In the genomic region with DNA sequence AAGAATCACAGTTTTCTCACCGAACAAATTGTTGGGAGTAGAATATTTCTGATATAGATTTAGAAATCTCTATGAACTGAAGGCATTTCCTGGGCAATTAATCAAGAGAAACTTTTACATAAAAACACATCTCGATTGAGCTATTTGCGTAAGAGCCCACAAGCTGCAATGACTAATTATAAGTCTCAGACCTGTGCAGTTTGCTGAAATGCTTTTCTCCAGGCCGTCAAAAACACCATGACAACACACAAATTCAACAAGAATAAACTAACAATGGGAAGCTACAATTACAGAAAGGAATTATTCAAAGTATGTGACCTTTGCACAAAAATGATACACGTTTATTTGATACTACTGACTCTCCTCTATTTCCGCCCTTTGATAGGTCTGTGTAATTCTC, we compare ENCODE assay signal across 21 cellular contexts.
DNase-seq lines count a peak whose midpoint lies in the region; ATAC-seq and TF ChIP-seq lines count a peak whose summit lies in the region.
"Had no signal": no experiment of that assay in that cellular context is flagged by ENCODE, and none has a peak within 500 bp of the region (broad histone marks: within the 10 kb centered on the region; RNA-seq: fewer than 3 reads in every experiment).

No MANE protein-coding gene starts in this region.

- no peak overlapping the region for H3K27ac ChIP-seq in mammary epithelial cell (ENCODE audit: insufficient read depth, low read depth, low read length)
- H3K27ac ChIP-seq in colonic mucosa: no peak overlapping the region
- H3K27ac ChIP-seq: GM23248, KMS-11, RWPE1, SJCRH30 had no signal

- CTCF ChIA-PET in mammary epithelial cell (lab: Charles Lee; ENCODE audit: low non-redundant PET): no interaction called here

- no peak overlapping the region for H3K4me3 ChIP-seq in mammary epithelial cell (replicated peaks in 1 of 3; ENCODE audit: insufficient read depth in 1 of 3, low read depth in 2 of 3, low read length in 3 of 3)
- no peak overlapping the region for H3K4me3 ChIP-seq in colonic mucosa
- H3K4me3 ChIP-seq: GM23248, SJCRH30 had no signal

- no peaks in the 10 kb centered on the region for H4K20me1 ChIP-seq in mammary epithelial cell (ENCODE audit: insufficient read depth, low read length)

- TF ChIP-seq CTCF in mammary epithelial cell (conservative IDR thresholded peaks at IDR 0.05 in 1 of 2, IDR thresholded peaks at IDR 0.05 in 1 of 2; ENCODE audit: extremely low read depth in 1 of 2, insufficient read depth in 1 of 2, low read depth in 1 of 2, low read length in 2 of 2): no peak
- no peak for TF ChIP-seq CTCF in colonic mucosa (IDR thresholded peaks at IDR 0.05)

- in situ Hi-C loops in mammary epithelial cell (cut with MboI; ENCODE audit: low sequenced_read_pairs in 2 of 2): no loop called here

- no peak overlapping the region for H3K4me2 ChIP-seq in mammary epithelial cell (ENCODE audit: insufficient read depth, low read depth, low read length)
- H3K4me2 ChIP-seq: KMS-11 had no signal

- H3K9me3 ChIP-seq in mammary epithelial cell (replicated peaks; ENCODE audit: insufficient read depth, low read length) (no peaks in the 10 kb centered on the region), colonic mucosa (no peaks in the 10 kb centered on the region)
- H3K9me3 ChIP-seq: BE2C, SJCRH30 had no signal

- BruUV-seq in mammary epithelial cell (replicated peaks; lab: Mats Ljungman, UMichigan): no TSS peak

- no peaks in the 10 kb centered on the region for H3K36me3 ChIP-seq in mammary epithelial cell (ENCODE audit: insufficient read depth, low read length)
- no peaks in the 10 kb centered on the region for H3K36me3 ChIP-seq in colonic mucosa
- H3K36me3 ChIP-seq: BE2C, SJCRH30 had no signal

- no peaks in the 10 kb centered on the region for H3K4me1 ChIP-seq in mammary epithelial cell (ENCODE audit: insufficient read depth, low read length)
- no peaks in the 10 kb centered on the region for H3K4me1 ChIP-seq in colonic mucosa
- H3K4me1 ChIP-seq: BE2C had no signal

- intact Hi-C loops in mammary epithelial cell (cut with micrococcal nuclease): no loop called here
- intact Hi-C loops in colonic mucosa (cut with DNase I): no loop called here

- 49% methylated on average over 5 of the region's 6 CpGs for WGBS in mammary epithelial cell (ENCODE audit: low coverage, missing lambda C conversion rate)

- DNase-seq in NCI-H226: peak; percentile 84
- DNase-seq in mammary epithelial cell: peak; percentile 7
- peak; percentile 75 for DNase-seq in kidney glomerular epithelial cell (lab: John Stamatoyannopoulos, UW)
- peak; percentile 77 for DNase-seq in renal cortical epithelial cell (ENCODE audit: low read depth)
- no peak for DNase-seq in colonic mucosa
- DNase-seq: BE2C; CD4-positive, alpha-beta memory T cell; DMS79 treated with DMSO at 0.1 percent for 48 hours; GDM1; GM23248; MM.1S; NCI-H1105 treated with DMSO at 0.1 percent for 48 hours; NCI-H1930; NCI-H2171; NCI-H510A; SJCRH30 had no signal

- H2AFZ ChIP-seq in mammary epithelial cell (ENCODE audit: low read depth, low read length): no peak overlapping the region
- H2AFZ ChIP-seq: GM23248 had no signal

- H3K9ac ChIP-seq in mammary epithelial cell (ENCODE audit: insufficient read depth, low read length): no peak overlapping the region
- H3K9ac ChIP-seq in colonic mucosa (ENCODE audit: low read depth in 2 of 2, low read length in 2 of 2): no peak overlapping the region
- H3K9ac ChIP-seq: GM23248, KMS-11 had no signal

- H3K79me2 ChIP-seq in mammary epithelial cell (ENCODE audit: insufficient read depth, low read length): no peaks in the 10 kb centered on the region

- H3K27me3 ChIP-seq in mammary epithelial cell (ENCODE audit: insufficient read depth, low read length) (no peaks in the 10 kb centered on the region), colonic mucosa (no peaks in the 10 kb centered on the region)
- H3K27me3 ChIP-seq: BE2C, SJCRH30 had no signal

- ATAC-seq in GM19467 (IDR thresholded peaks at IDR 0.05; ENCODE audit: unreplicated experiment) (no peak), HG02571 (IDR thresholded peaks at IDR 0.05; ENCODE audit: unreplicated experiment) (no peak), HG02763 (IDR thresholded peaks at IDR 0.05; ENCODE audit: unreplicated experiment) (no peak)

- dilution Hi-C loops in mammary epithelial cell (cut with HindIII; ENCODE audit: low sequenced_read_pairs): no loop called here
